23 cellular contexts compared by ENCODE assay signal in the genomic region with DNA sequence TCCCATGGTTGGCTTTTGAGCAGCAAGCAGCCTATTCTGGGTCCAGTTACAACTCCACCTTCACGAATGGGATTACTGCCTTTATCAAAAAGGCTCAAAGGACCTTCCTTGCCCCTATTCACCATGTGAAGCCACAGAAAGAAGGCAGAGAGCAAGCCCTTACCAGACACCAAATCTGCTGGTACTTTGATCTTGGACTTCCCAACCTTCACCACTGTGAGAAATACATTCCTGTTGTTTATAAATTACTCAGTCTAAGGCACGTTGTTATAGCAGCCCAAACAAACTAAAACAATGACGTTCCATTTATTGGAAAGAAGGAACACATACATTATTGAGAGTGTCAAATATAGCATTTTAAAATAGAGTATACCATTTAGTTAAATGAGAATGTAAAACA.
"Had no signal": no experiment of that assay in that cellular context is flagged by ENCODE, and none has a peak within 500 bp of the region (broad histone marks: within the 10 kb centered on the region; RNA-seq: fewer than 3 reads in every experiment).

No MANE protein-coding gene starts in this region.

- H3K9me3 ChIP-seq: gastrocnemius medialis, psoas muscle, thoracic aorta, tibial nerve, upper lobe of right lung, uterus had no signal

- H3K27me3 ChIP-seq: gastrocnemius medialis, sigmoid colon, spleen, tibial nerve, upper lobe of right lung, uterus had no signal

- ATAC-seq: gastrocnemius medialis; left lobe of liver; naive thymus-derived CD4-positive, alpha-beta T cell; psoas muscle; right cardiac atrium; stimulated activated memory B cell treated with anti-CD40 and anti-IgM and Interleukin-4, amounts not matched to agents 10 μg/mL and 1 μg/mL and 100 μg/mL, for 72 hours; stimulated activated naive CD8-positive, alpha-beta T cell treated with anti-CD3 and anti-CD28 coated beads, Interleukin-15, Interleukin-2, amounts not matched to agents 100 U/mL and 50 U/mL, for 24 hours; upper lobe of right lung had no signal

- H3K36me3 ChIP-seq: gastrocnemius medialis, sigmoid colon, spleen, thoracic aorta, tibial nerve, upper lobe of right lung, uterus had no signal

- H3K4me3 ChIP-seq: gastrocnemius medialis, lung, psoas muscle, sigmoid colon, spleen, thoracic aorta, tibial nerve, upper lobe of right lung, uterus had no signal

- H3K4me1 ChIP-seq: gastrocnemius medialis, psoas muscle, sigmoid colon, spleen, tibial nerve, upper lobe of right lung, uterus had no signal

- DNase-seq: cortex of kidney; foreskin fibroblast; gastrocnemius medialis; head of caudate nucleus; kidney; midbrain; naive thymus-derived CD4-positive, alpha-beta T cell; nucleus accumbens; posterior cingulate gyrus; psoas muscle; right cardiac atrium; sigmoid colon; spleen; stimulated activated CD4-positive, alpha-beta T cell treated with anti-CD3 and anti-CD28 coated beads, Interleukin-4, amount 100 ng/mL, for 4 hours; stimulated activated naive CD8-positive, alpha-beta T cell treated with anti-CD3 and anti-CD28 coated beads, Interleukin-15, Interleukin-2, amounts not matched to agents 100 U/mL and 50 U/mL, for 24 hours; substantia nigra; upper lobe of right lung; uterus had no signal

- H3K27ac ChIP-seq: gastrocnemius medialis, psoas muscle, sigmoid colon, spleen, thoracic aorta, tibial nerve, upper lobe of right lung, uterus had no signal
